Comparison of ENCODE assay signal across 9 cellular contexts in genomic region chr4:79620627-79621026, GRCh38.
"Had no signal": no experiment of that assay in that cellular context is flagged by ENCODE, and none has a peak within 500 bp of the region (broad histone marks: within the 10 kb centered on the region; RNA-seq: fewer than 3 reads in every experiment).

No MANE protein-coding gene starts in this region.

- H3K27ac Mint-ChIP-seq: H9, IgD-negative memory B cell had no signal

- H3K27ac ChIP-seq: GM23248, HL-60 had no signal

- H2AFZ ChIP-seq: GM23248 had no signal

- ATAC-seq: HepG2 had no signal

- H3K27me3 Mint-ChIP-seq: IgD-negative memory B cell had no signal

- H3K4me3 ChIP-seq: GM23248 had no signal

- H3K9me3 Mint-ChIP-seq: H9, IgD-negative memory B cell had no signal

- H3K4me3 Mint-ChIP-seq: H9, IgD-negative memory B cell had no signal

- FAIRE-seq: H1, H54, HepG2 had no signal

- H3K9ac ChIP-seq: GM23248 had no signal

- DNase-seq: GM23248, H9, HCEC 1CT, KG1 had no signal
